In genomic region chr20:931401-931800, GRCh38 we compare ENCODE assay signal across 1 cellular context.
TF ChIP-seq lines count a peak whose summit lies in the region.

No MANE protein-coding gene starts in this region.

TF ChIP-seq in GM23338, 12 proteins besides CTCF, POLR2A, EP300 and RAD21 (continued from another document):
- TF ChIP-seq ZNF462 (CRISPR knock-in tag; IDR thresholded peaks at IDR 0.05), result no peak
- no peak for TF ChIP-seq JUNB (IDR thresholded peaks at IDR 0.05; ENCODE audit: unreplicated experiment)
- no peak for TF ChIP-seq POLR2AphosphoS5 (IDR thresholded peaks at IDR 0.05; ENCODE audit: low read depth)
- TF ChIP-seq ZNF331 (CRISPR knock-in tag; IDR thresholded peaks at IDR 0.05; ENCODE audit: low read depth), result no peak
- TF ChIP-seq CREB1 (CRISPR knock-in tag; IDR thresholded peaks at IDR 0.05; ENCODE audit: low read depth), result no peak
- no peak for TF ChIP-seq ZNF114 (CRISPR knock-in tag; IDR thresholded peaks at IDR 0.05)
- TF ChIP-seq EZH2phosphoT487 (IDR thresholded peaks at IDR 0.05; ENCODE audit: unreplicated experiment), result no peak
- no peak for TF ChIP-seq EZH2 (IDR thresholded peaks at IDR 0.05; ENCODE audit: low read depth, unreplicated experiment)
- TF ChIP-seq STAT1 (IDR thresholded peaks at IDR 0.05; ENCODE audit: unreplicated experiment), result no peak
- TF ChIP-seq ETS1 (IDR thresholded peaks at IDR 0.05), result no peak
